ENCODE assay signal across 16 cellular contexts in genomic region chr18:12315481-12315880, GRCh38. TPM values are rescaled to one million over a fixed set of nuclear protein-coding genes. Genes with fewer than 3 reads are reported as not detected.
DNase-seq lines count a peak whose midpoint lies in the region; ATAC-seq, FAIRE-seq and TF ChIP-seq lines count a peak whose summit lies in the region.
"Had no signal": no experiment of that assay in that cellular context is flagged by ENCODE, and none has a peak within 500 bp of the region (broad histone marks: within the 10 kb centered on the region; RNA-seq: fewer than 3 reads in every experiment).

No MANE protein-coding gene starts in this region.

- peaks cover 93% of the 10 kb centered on the region for H3K79me2 ChIP-seq in endothelial cell of umbilical vein (ENCODE audit: control insufficient read depth, insufficient read depth, low read length)
- H3K79me2 ChIP-seq in keratinocyte (ENCODE audit: control insufficient read depth, insufficient read depth, low read length) = peaks cover 91% of the 10 kb centered on the region

- peaks cover 17 to 46% of the 10 kb centered on the region in 2 experiments for H3K36me3 ChIP-seq in endothelial cell of umbilical vein (ENCODE audit: control insufficient read depth in 2 of 2, extremely low read depth in 1 of 2, insufficient read depth in 2 of 2, low read length in 2 of 2)
- peaks cover 35 to 70% of the 10 kb centered on the region in 2 experiments for H3K36me3 ChIP-seq in keratinocyte (ENCODE audit: control insufficient read depth in 2 of 2, extremely low read depth in 1 of 2, insufficient read depth in 2 of 2, low read length in 2 of 2)
- H3K36me3 ChIP-seq in subcutaneous abdominal adipose tissue (ENCODE audit: control insufficient read depth in 5 of 5, insufficient read depth in 5 of 5, low read length in 5 of 5) = peaks cover 17 to 51% (median 34%) of the 10 kb centered on the region in 5 donors

- DNase-seq in endothelial cell of umbilical vein (ENCODE audit: low read depth, low spot score) (no peak), keratinocyte (ENCODE audit: low read depth, low spot score) (no peak), midbrain (lab: John Stamatoyannopoulos, UW) (no peak), NOMO-1 treated with DMSO at 0.1 percent for 48 hours (lab: John Stamatoyannopoulos, UW; ENCODE audit: unreplicated experiment) (no peak)
- DNase-seq: activated CD4-positive, alpha-beta T cell treated with anti-CD3 and anti-CD28 coated beads, Interleukin-2, amount 50 U/mL, for 1 hour; activated T-cell treated with anti-CD3 and anti-CD28 coated beads, Interleukin-2, amount 50 U/mL, for 48 hours; cortex of kidney; NCI-H1930; occipital lobe; RPMI8226; stimulated activated CD4-positive, alpha-beta T cell treated with anti-CD3 and anti-CD28 coated beads, Interleukin-12 subunit alpha, Interleukin-12 subunit beta, amount 100 ng/mL, for 4 hours had no signal

- H3K4me2 ChIP-seq in endothelial cell of umbilical vein (ENCODE audit: insufficient read depth, low read length) (peak overlapping the region; percentile 41), keratinocyte (ENCODE audit: control insufficient read depth, extremely low read depth, insufficient read depth, low read depth, low read length) (peak overlapping the region; percentile 62)

- intact Hi-C loops in endothelial cell of umbilical vein (cut with micrococcal nuclease) = no loop called here

- dilution Hi-C loops in endothelial cell of umbilical vein (cut with MboI; ENCODE audit: extremely low pct_ligation_motif_present, low sequenced_read_pairs) = no loop called here
- dilution Hi-C loops in keratinocyte (cut with MboI; ENCODE audit: extremely low pct_ligation_motif_present, low sequenced_read_pairs) = no loop called here

- no peak overlapping the region for H3K27ac ChIP-seq in endothelial cell of umbilical vein (ENCODE audit: insufficient read depth, low read depth, low read length)
- peak overlapping the region; percentile 55 for H3K27ac ChIP-seq in keratinocyte (ENCODE audit: control insufficient read depth, insufficient read depth, low read length)
- H3K27ac ChIP-seq in subcutaneous abdominal adipose tissue (ENCODE audit: low read depth, low read length) = peak overlapping the region; percentile 85

- H3K27me3 ChIP-seq in endothelial cell of umbilical vein (ENCODE audit: control insufficient read depth in 2 of 2, insufficient read depth in 2 of 2, low read length in 2 of 2) = no peaks in the 10 kb centered on the region
- no peaks in the 10 kb centered on the region for H3K27me3 ChIP-seq in keratinocyte (ENCODE audit: control insufficient read depth, extremely low read depth, insufficient read depth, low read length)
- no peaks in the 10 kb centered on the region for H3K27me3 ChIP-seq in subcutaneous abdominal adipose tissue (ENCODE audit: control insufficient read depth in 5 of 5, insufficient read depth in 4 of 5, low read length in 5 of 5)

- no peak for FAIRE-seq in endothelial cell of umbilical vein (lab: Jason Lieb, UNC)
- no peak for FAIRE-seq in keratinocyte (lab: Jason Lieb, UNC)

- H3K9me3 ChIP-seq in endothelial cell of umbilical vein (replicated peaks; ENCODE audit: control insufficient read depth, insufficient read depth, low read length) = no peaks in the 10 kb centered on the region
- no peaks in the 10 kb centered on the region for H3K9me3 ChIP-seq in keratinocyte (ENCODE audit: control insufficient read depth, low read depth, low read length)
- H3K9me3 ChIP-seq in subcutaneous abdominal adipose tissue (ENCODE audit: control insufficient read depth in 5 of 5, low read length in 5 of 5) = peaks cover 0 to 3% (median 0%) of the 10 kb centered on the region in 5 donors

- no peak overlapping the region for H3K9ac ChIP-seq in endothelial cell of umbilical vein (replicated peaks; ENCODE audit: extremely low read depth, insufficient read depth, low read length)
- H3K9ac ChIP-seq in keratinocyte (ENCODE audit: control insufficient read depth, extremely low read depth, insufficient read depth, low read length) = peak overlapping the region; percentile 55
- peak overlapping the region in 2 of 5 donors; percentile 1 to 57 for H3K9ac ChIP-seq in subcutaneous abdominal adipose tissue (ENCODE audit: low read length in 5 of 5)

- H3K9me1 ChIP-seq in endothelial cell of umbilical vein (replicated peaks; ENCODE audit: control insufficient read depth, extremely low read depth, insufficient read depth, low read length) (no peaks in the 10 kb centered on the region), keratinocyte (ENCODE audit: control insufficient read depth, extremely low read depth, insufficient read depth, low read length) (no peaks in the 10 kb centered on the region)

- H3K4me3 ChIP-seq in endothelial cell of umbilical vein (replicated peaks in 1 of 3; ENCODE audit: insufficient read depth in 1 of 3, low read depth in 1 of 3, low read length in 3 of 3) (no peak overlapping the region), keratinocyte (ENCODE audit: control insufficient read depth in 2 of 3, extremely low read depth in 1 of 3, insufficient read depth in 2 of 3, low read depth in 1 of 3, low read length in 3 of 3) (peak overlapping the region in 2 of 3 experiments; percentile 32 to 51), subcutaneous abdominal adipose tissue (ENCODE audit: low read depth in 1 of 5, low read length in 5 of 5) (peak overlapping the region in 4 of 5 donors; percentile 11 to 23 (median 18))

- H3K4me1 ChIP-seq in endothelial cell of umbilical vein (ENCODE audit: control insufficient read depth, extremely low read depth, insufficient read depth, low read length) (peaks cover 33% of the 10 kb centered on the region), keratinocyte (ENCODE audit: control insufficient read depth, extremely low read depth, insufficient read depth, low read length) (peaks cover 41% of the 10 kb centered on the region), subcutaneous abdominal adipose tissue (ENCODE audit: control insufficient read depth in 5 of 5, insufficient read depth in 5 of 5, low read length in 5 of 5) (peaks cover 5 to 74% (median 62%) of the 10 kb centered on the region in 5 donors)

- ATAC-seq in HG02884 (IDR thresholded peaks at IDR 0.05; ENCODE audit: unreplicated experiment) (peak; percentile 40), HG03457 (IDR thresholded peaks at IDR 0.05; ENCODE audit: unreplicated experiment) (no peak), GM18517 (IDR thresholded peaks at IDR 0.05; ENCODE audit: unreplicated experiment) (no peak)
- ATAC-seq: HCT116 had no signal

- TF ChIP-seq CTCF in endothelial cell of umbilical vein (IDR thresholded peaks at IDR 0.05; ENCODE audit: extremely low read depth in 1 of 2, insufficient read depth in 1 of 2, low read depth in 1 of 2, low read length in 2 of 2) = no peak
- no peak for TF ChIP-seq CTCF in keratinocyte (optimal IDR thresholded peaks at IDR 0.05 in 1 of 3, IDR thresholded peaks at IDR 0.05 in 1 of 3, conservative IDR thresholded peaks at IDR 0.05 in 1 of 3; ENCODE audit: extremely low read depth in 1 of 3, insufficient read depth in 2 of 3, low read length in 3 of 3)

- TF ChIP-seq POLR2A in endothelial cell of umbilical vein (IDR thresholded peaks at IDR 0.05; ENCODE audit: low read depth, low read length) = no peak

- H2AFZ ChIP-seq in endothelial cell of umbilical vein (ENCODE audit: low read depth, low read length) (no peak overlapping the region), keratinocyte (ENCODE audit: control insufficient read depth, low read length) (no peak overlapping the region)

- BruUV-seq in endothelial cell of umbilical vein (replicated peaks; lab: Mats Ljungman, UMichigan) = no TSS peak

- POLR2A ChIA-PET in endothelial cell of umbilical vein (lab: Charles Lee) = interaction anchor here (1.0 to 1.3 kb wide), 3 partner anchors 33 to 62 kb away, joined by 3 to 5 read pairs (median 4); partner anchors contain the start of gene AFG3L2

- H4K20me1 ChIP-seq in endothelial cell of umbilical vein (replicated peaks; ENCODE audit: control insufficient read depth, extremely low read depth, insufficient read depth, low read length) (peaks cover 10% of the 10 kb centered on the region), keratinocyte (ENCODE audit: control insufficient read depth, extremely low read depth, insufficient read depth, low read length) (peaks cover 12% of the 10 kb centered on the region)

- CTCF ChIA-PET in endothelial cell of umbilical vein (lab: Charles Lee) = interaction anchor here (0.6 to 4.0 kb wide), 6 partner anchors 12 to 44 kb away, joined by 3 to 45 read pairs (median 8); no protein-coding TSS in a partner anchor

TF ChIP-seq in endothelial cell of umbilical vein, 7 proteins besides CTCF, POLR2A, EP300 and RAD21:
- TF ChIP-seq GATA2 (IDR thresholded peaks at IDR 0.05; ENCODE audit: insufficient read depth, insufficient read length, low read depth, low read length) (no peak), MYC (IDR thresholded peaks at IDR 0.05; ENCODE audit: low read depth, low read length) (no peak), FOS (IDR thresholded peaks at IDR 0.05; ENCODE audit: borderline replicate concordance, insufficient read depth, low read length) (no peak)
TF ChIP-seq in endothelial cell of umbilical vein: peak in this region for 0.

RNA-seq across cellular contexts. Expression of gene TUBB6, which starts 7.4 kb away (rescaled TPM):
- 440 and 449 TPM in 2 replicates for total RNA-seq in endothelial cell of umbilical vein
- 747 and 957 TPM in 2 replicates for polyA plus RNA-seq in endothelial cell of umbilical vein
- polyA plus RNA-seq in endothelial cell of umbilical vein (2011; cell fraction: cytosol; rRNA removed) = 533 and 584 TPM in 2 replicates
- 404 and 414 TPM in 2 replicates for polyA plus RNA-seq in endothelial cell of umbilical vein (2011; cell fraction: nucleus; rRNA removed)
- 451 and 542 TPM in 2 replicates for polyA plus RNA-seq in endothelial cell of umbilical vein (2012)
- polyA minus RNA-seq in endothelial cell of umbilical vein = 433 and 508 TPM in 2 replicates
- 96.5 TPM for polyA minus RNA-seq in endothelial cell of umbilical vein (2011; cell fraction: cytosol; rRNA and poly(A)+ RNA removed)
- 155 and 234 TPM in 2 replicates for polyA minus RNA-seq in endothelial cell of umbilical vein (2011; cell fraction: nucleus; rRNA and poly(A)+ RNA removed)
- polyA plus RNA-seq in keratinocyte = 479 to 701 TPM (median 598 TPM) in 3 replicates
- 90.6 TPM for polyA plus RNA-seq in keratinocyte (2011; ENCODE audit: low read depth)
- polyA plus RNA-seq in keratinocyte (2011; cell fraction: cytosol; rRNA removed) = 405 and 737 TPM in 2 replicates
- polyA plus RNA-seq in keratinocyte (2011; cell fraction: nucleus; rRNA removed) = 443 and 589 TPM in 2 replicates
- 202 and 788 TPM in 2 replicates for polyA plus RNA-seq in keratinocyte (2012; ENCODE audit: low replicate concordance)
- 445 to 619 TPM (median 547 TPM) in 3 replicates for polyA minus RNA-seq in keratinocyte
- 1,165 TPM for polyA minus RNA-seq in keratinocyte (2011; cell fraction: cytosol; rRNA and poly(A)+ RNA removed)
- 338 and 341 TPM in 2 replicates for polyA minus RNA-seq in keratinocyte (2011; cell fraction: nucleus; rRNA and poly(A)+ RNA removed)

Comparison
In these comparisons a context has a peak if more than half of its experiments do, and no peak if none do; other contexts are left out.
1. H3K4me3 ChIP-seq: peak in keratinocyte (2 of 3) and subcutaneous abdominal adipose tissue (4 of 5); none in endothelial cell of umbilical vein (0 of 3).